Comparison of ENCODE assay signal across 16 cellular contexts in genomic region chr1:36871146-36871971, GRCh38.
A peak's percentile ranks its signal among the peaks of the same experiment; 100 is the strongest.
DNase-seq lines count a peak whose midpoint lies in the region; ATAC-seq and TF ChIP-seq lines count a peak whose summit lies in the region.
"Had no signal": no experiment of that assay in that cellular context is flagged by ENCODE, and none has a peak within 500 bp of the region (broad histone marks: within the 10 kb centered on the region; RNA-seq: fewer than 3 reads in every experiment).

No MANE protein-coding gene starts in this region.

- no peak overlapping the region for H3K27ac Mint-ChIP-seq in endodermal cell
- H3K27ac Mint-ChIP-seq: activated CD8-positive, alpha-beta T cell treated with anti-CD3 and anti-CD28 coated beads, Interleukin-2, amount 10 ng/mL, durations not matched to agents 7 days and 5 days; CD4-positive, CD25-positive, alpha-beta regulatory T cell had no signal

- POLR2A ChIA-PET in HEK293 (lab: Yijun Ruan, JAX), result no interaction called here

- H3K27ac ChIP-seq in HEK293 (ENCODE audit: extremely low read depth, low read depth, low read length) (no peak overlapping the region), endodermal cell (ENCODE audit: low read depth, low read length) (peak overlapping the region; percentile 55)
- H3K27ac ChIP-seq: heart right ventricle, left lung had no signal

- H3K4me3 ChIP-seq in HEK293 (ENCODE audit: low read depth, low read length) (no peak overlapping the region), endodermal cell (ENCODE audit: low read length) (no peak overlapping the region)
- H3K4me3 ChIP-seq: heart right ventricle, left lung had no signal

- H3K36me3 ChIP-seq in HEK293 (ENCODE audit: control insufficient read depth in 2 of 2, insufficient read depth in 1 of 2, low read length in 2 of 2) (no peaks in the 10 kb centered on the region), endodermal cell (ENCODE audit: control insufficient read depth, insufficient read depth, low read length) (no peaks in the 10 kb centered on the region)
- H3K36me3 ChIP-seq: heart right ventricle, left lung had no signal

- TF ChIP-seq CTCF in HEK293 (tag by site-specific recombination; IDR thresholded peaks at IDR 0.05) (no peak), endodermal cell (conservative IDR thresholded peaks at IDR 0.05) (no peak)

- peaks cover 4% of the 10 kb centered on the region for H3K27me3 Mint-ChIP-seq in endodermal cell (ENCODE audit: insufficient read depth)

- no peaks in the 10 kb centered on the region for H3K27me3 ChIP-seq in endodermal cell (ENCODE audit: control insufficient read depth, insufficient read depth, low read length, poor library complexity, severe bottlenecking)

- 88% methylated on average over 14 to 21 of the region's 21 CpGs for WGBS in endodermal cell (ENCODE audit: insufficient coverage in 1 of 2, insufficient read length in 1 of 2), 2 experiments

- no peak overlapping the region for H3K9ac ChIP-seq in endodermal cell (ENCODE audit: extremely low read depth, low read length, poor library complexity, severe bottlenecking)

- no peak for ATAC-seq in sciatic nerve
- no peak for ATAC-seq in GM19467 (IDR thresholded peaks at IDR 0.05; ENCODE audit: unreplicated experiment)
- no peak for ATAC-seq in GM18498 (IDR thresholded peaks at IDR 0.05; ENCODE audit: unreplicated experiment)
- ATAC-seq: activated CD8-positive, alpha-beta T cell treated with anti-CD3 and anti-CD28 coated beads, Interleukin-2, amount 10 ng/mL, durations not matched to agents 7 days and 5 days; HCT116; left lung; naive thymus-derived CD8-positive, alpha-beta T cell had no signal

- H3K36me3 Mint-ChIP-seq in endodermal cell (ENCODE audit: low read depth), result no peaks in the 10 kb centered on the region
- H3K36me3 Mint-ChIP-seq: CD4-positive, CD25-positive, alpha-beta regulatory T cell; naive thymus-derived CD8-positive, alpha-beta T cell had no signal

- no peak overlapping the region for H3K4me3 Mint-ChIP-seq in endodermal cell
- H3K4me3 Mint-ChIP-seq: activated CD8-positive, alpha-beta T cell treated with anti-CD3 and anti-CD28 coated beads, Interleukin-2, amount 10 ng/mL, durations not matched to agents 7 days and 5 days; CD4-positive, CD25-positive, alpha-beta regulatory T cell; naive thymus-derived CD8-positive, alpha-beta T cell had no signal

- H3K9me3 ChIP-seq in HEK293 (ENCODE audit: control insufficient read depth, insufficient read depth, low read depth, low read length) (no peaks in the 10 kb centered on the region), endodermal cell (ENCODE audit: control insufficient read depth, low read length) (no peaks in the 10 kb centered on the region)
- H3K9me3 ChIP-seq: heart right ventricle, left lung had no signal

- CTCF ChIA-PET in HEK293 (lab: Yijun Ruan, JAX), result interaction anchor here (0.6 kb wide), 1 partner anchor 282 kb away, joined by 3 read pairs; no protein-coding TSS in a partner anchor

- H3K4me1 ChIP-seq in HEK293 (ENCODE audit: control insufficient read depth, insufficient read depth, low read length) (no peaks in the 10 kb centered on the region), endodermal cell (ENCODE audit: control insufficient read depth, insufficient read depth, low read length) (no peaks in the 10 kb centered on the region)
- H3K4me1 ChIP-seq: heart right ventricle, left lung had no signal

- intact Hi-C loops in sciatic nerve (cut with DNase I), result no loop called here

- DNase-seq in NCI-H446 treated with DMSO at 0.1 percent for 48 hours (lab: John Stamatoyannopoulos, UW) (peak; percentile 95), endodermal cell (peak; percentile 38), sciatic nerve (ENCODE audit: low spot score) (peak; percentile 38)
- DNase-seq in activated CD4-positive, alpha-beta T cell treated with anti-CD3 and anti-CD28 coated beads for 4 hours, result no peak
- DNase-seq: activated CD8-positive, alpha-beta T cell treated with anti-CD3 and anti-CD28 coated beads, Interleukin-2, amount 10 ng/mL, durations not matched to agents 7 days and 5 days; activated naive CD4-positive, alpha-beta T cell; CD4-positive, CD25-positive, alpha-beta regulatory T cell; central memory CD4-positive, alpha-beta T cell; heart right ventricle; left lung; T1000 had no signal

- no peaks in the 10 kb centered on the region for H3K9me3 Mint-ChIP-seq in endodermal cell
- H3K9me3 Mint-ChIP-seq: CD4-positive, CD25-positive, alpha-beta regulatory T cell; naive thymus-derived CD8-positive, alpha-beta T cell had no signal

- H3K4me1 Mint-ChIP-seq in endodermal cell, result peaks cover 12% of the 10 kb centered on the region
- H3K4me1 Mint-ChIP-seq: CD4-positive, CD25-positive, alpha-beta regulatory T cell; naive thymus-derived CD8-positive, alpha-beta T cell had no signal

TF ChIP-seq in HEK293, 187 proteins besides CTCF, POLR2A, EP300 and RAD21 (continues in another document):
- TF ChIP-seq ZNF211 (tag by site-specific recombination; IDR thresholded peaks at IDR 0.05; ENCODE audit: low read depth) (no peak), ZNF146 (tag by site-specific recombination; IDR thresholded peaks at IDR 0.05) (no peak), PATZ1 (tag by site-specific recombination; IDR thresholded peaks at IDR 0.05) (no peak), IKZF3 (tag by site-specific recombination; IDR thresholded peaks at IDR 0.05) (no peak), ZNF23 (tag by site-specific recombination; IDR thresholded peaks at IDR 0.05; ENCODE audit: borderline replicate concordance) (no peak), EGR2 (tag by site-specific recombination; IDR thresholded peaks at IDR 0.05; ENCODE audit: low read depth) (peak; percentile 89), ZNF423 (tag by site-specific recombination; IDR thresholded peaks at IDR 0.05) (peak; percentile 75; the same call in 1 of the 2 replicates), ZNF184 (tag by site-specific recombination; IDR thresholded peaks at IDR 0.05) (no peak), REST (tag by site-specific recombination; IDR thresholded peaks at IDR 0.05) (no peak), SETDB1 (IDR thresholded peaks at IDR 0.05; ENCODE audit: insufficient read length, low read length) (no peak), ZNF2 (tag by site-specific recombination; IDR thresholded peaks at IDR 0.05) (no peak), SP7 (tag by site-specific recombination; IDR thresholded peaks at IDR 0.05) (no peak), WT1 (tag by site-specific recombination; IDR thresholded peaks at IDR 0.05) (no peak), ZBTB20 (tag by site-specific recombination; IDR thresholded peaks at IDR 0.05) (no peak), GLIS1 (tag by site-specific recombination; IDR thresholded peaks at IDR 0.05) (no peak), YY1 (tag by site-specific recombination; IDR thresholded peaks at IDR 0.05) (no peak), ZNF426 (tag by site-specific recombination; IDR thresholded peaks at IDR 0.05) (no peak), ZNF514 (tag by site-specific recombination; IDR thresholded peaks at IDR 0.05) (no peak), BCL11B (tag by site-specific recombination; IDR thresholded peaks at IDR 0.05; ENCODE audit: low read depth) (no peak), RBAK (tag by site-specific recombination; IDR thresholded peaks at IDR 0.05) (no peak)

Comparison
In these comparisons a context has a peak if more than half of its experiments do, and no peak if none do; other contexts are left out.
1. DNase-seq: peak in NCI-H446 treated with DMSO at 0.1 percent for 48 hours (single experiment), endodermal cell (single experiment) and sciatic nerve (single experiment); none in activated CD4-positive, alpha-beta T cell treated with anti-CD3 and anti-CD28 coated beads for 4 hours (0 of 2).